ENCODE assay signal across 8 cellular contexts in genomic region chr3:77039606-77040553, GRCh38. TPM values are rescaled to one million over a fixed set of nuclear protein-coding genes. Genes with fewer than 3 reads are reported as not detected.
DNase-seq lines count a peak whose midpoint lies in the region; ATAC-seq, FAIRE-seq and TF ChIP-seq lines count a peak whose summit lies in the region.

ROBO2 (plus strand) TSS chr3:77040099; CDS start chr3:77040786, 687 bp downstream.

- H3K79me2 ChIP-seq in KMS-11 (ENCODE audit: insufficient read depth, low read depth) (no peaks in the 10 kb centered on the region), astrocyte (ENCODE audit: insufficient read depth, low read length) (no peaks in the 10 kb centered on the region)

- H3K27me3 Mint-ChIP-seq in astrocyte (ENCODE audit: low read depth, unreplicated experiment), result peaks cover 10% of the 10 kb centered on the region
- peaks cover 17% of the 10 kb centered on the region in 2 donors for H3K27me3 Mint-ChIP-seq in natural killer cell treated with Interleukin-12 subunit alpha and Interleukin-12 subunit beta and Interleukin-15 and Interleukin-18, amount 100 ng/mL, for 72 hours

- no peak within 1 kb of the TSS for H3K27ac Mint-ChIP-seq in astrocyte (ENCODE audit: unreplicated experiment)
- H3K27ac Mint-ChIP-seq in natural killer cell treated with Interleukin-12 subunit alpha and Interleukin-12 subunit beta and Interleukin-15 and Interleukin-18, amount 100 ng/mL, for 72 hours, result no peak within 1 kb of the TSS

- CTCF ChIA-PET in AG04450 (lab: Charles Lee), result interaction anchor here (0.6 to 4.4 kb wide), 6 partner anchors 217 to 1606 kb away, joined by 3 to 45 read pairs (median 4); no protein-coding TSS in a partner anchor

- ATAC-seq in natural killer cell treated with Interleukin-12 subunit alpha and Interleukin-12 subunit beta and Interleukin-15 and Interleukin-18, amount 100 ng/mL, for 72 hours, result no peak
- no peak for ATAC-seq in GM21723 (IDR thresholded peaks at IDR 0.05; ENCODE audit: unreplicated experiment)

- WGBS in small intestine, 3 donors, result 1 to 4% (median 2%) methylated on average over 41 to 65 of the region's 65 CpGs

- no peaks in the 10 kb centered on the region for H3K36me3 ChIP-seq in KMS-11 (ENCODE audit: insufficient read depth)
- no peaks in the 10 kb centered on the region for H3K36me3 ChIP-seq in astrocyte (ENCODE audit: insufficient read depth, low read length)
- no peaks in the 10 kb centered on the region for H3K36me3 ChIP-seq in iPS-18a (ENCODE audit: control insufficient read depth, low read depth, low read length)
- H3K36me3 ChIP-seq in small intestine (ENCODE audit: control insufficient read depth in 2 of 2, insufficient read depth in 2 of 2, low read length in 2 of 2), result no peaks in the 10 kb centered on the region

- H3K9me3 ChIP-seq in AG04450 (ENCODE audit: control insufficient read depth, insufficient read depth, low read length), result no peaks in the 10 kb centered on the region
- H3K9me3 ChIP-seq in astrocyte (ENCODE audit: insufficient read depth, low read depth, low read length), result no peaks in the 10 kb centered on the region
- H3K9me3 ChIP-seq in iPS-18a (ENCODE audit: control insufficient read depth, low read depth, low read length), result no peaks in the 10 kb centered on the region
- no peaks in the 10 kb centered on the region for H3K9me3 ChIP-seq in small intestine (ENCODE audit: control insufficient read depth, low read depth)

- peak within 1 kb of the TSS; percentile 64 for H3K4me3 ChIP-seq in AG04450 (ENCODE audit: low read depth, low read length)
- H3K4me3 ChIP-seq in KMS-11 (IDR thresholded peaks at IDR 0.05; ENCODE audit: insufficient read depth, low read depth, low read length), result peak within 1 kb of the TSS; percentile 75
- H3K4me3 ChIP-seq in astrocyte (ENCODE audit: insufficient read depth, low read depth, low read length), result peak within 1 kb of the TSS; percentile 64
- peak within 1 kb of the TSS; percentile 81 for H3K4me3 ChIP-seq in iPS-18a (ENCODE audit: low read length)
- H3K4me3 ChIP-seq in small intestine (ENCODE audit: low read depth in 1 of 2, low read length in 2 of 2), result peak within 1 kb of the TSS; percentile 23 to 42

- H3K9me3 Mint-ChIP-seq in astrocyte (ENCODE audit: unreplicated experiment), result no peaks in the 10 kb centered on the region
- peaks cover 10% of the 10 kb centered on the region for H3K9me3 Mint-ChIP-seq in natural killer cell treated with Interleukin-12 subunit alpha and Interleukin-12 subunit beta and Interleukin-15 and Interleukin-18, amount 100 ng/mL, for 72 hours

- peak within 1 kb of the TSS; percentile 87 for H3K4me3 Mint-ChIP-seq in astrocyte (ENCODE audit: unreplicated experiment)
- no peak within 1 kb of the TSS for H3K4me3 Mint-ChIP-seq in natural killer cell treated with Interleukin-12 subunit alpha and Interleukin-12 subunit beta and Interleukin-15 and Interleukin-18, amount 100 ng/mL, for 72 hours

- H3K27ac ChIP-seq in AG04450 (ENCODE audit: low read depth, low read length) (no peak within 1 kb of the TSS), KMS-11 (no peak within 1 kb of the TSS), astrocyte (ENCODE audit: low read depth, low read length) (no peak within 1 kb of the TSS), iPS-18a (ENCODE audit: low read length) (no peak within 1 kb of the TSS), small intestine (ENCODE audit: low read depth in 1 of 2, low read length in 1 of 2) (peak within 1 kb of the TSS in 1 of 2 donors; percentile 16)

- H3K4me1 Mint-ChIP-seq in astrocyte (ENCODE audit: low read depth, unreplicated experiment), result peaks cover 4% of the 10 kb centered on the region
- no peaks in the 10 kb centered on the region for H3K4me1 Mint-ChIP-seq in natural killer cell treated with Interleukin-12 subunit alpha and Interleukin-12 subunit beta and Interleukin-15 and Interleukin-18, amount 100 ng/mL, for 72 hours (ENCODE audit: low read depth in 2 of 2)

- no peak for TF ChIP-seq CTCF in AG04450 (IDR thresholded peaks at IDR 0.05; ENCODE audit: low read depth, low read length)
- TF ChIP-seq CTCF in KMS-11 (conservative IDR thresholded peaks at IDR 0.05; ENCODE audit: low read depth, low read length), result no peak
- no peak for TF ChIP-seq CTCF in astrocyte (IDR thresholded peaks at IDR 0.05; ENCODE audit: insufficient read depth, low read depth, low read length)

- H3K4me1 ChIP-seq in KMS-11 (ENCODE audit: low read depth, poor library complexity, severe bottlenecking) (no peaks in the 10 kb centered on the region), astrocyte (ENCODE audit: insufficient read depth, low read length) (peaks cover 8% of the 10 kb centered on the region), iPS-18a (ENCODE audit: control insufficient read depth, low read depth, low read length) (peaks cover 14% of the 10 kb centered on the region), small intestine (ENCODE audit: control insufficient read depth in 2 of 2, insufficient read depth in 1 of 2, low read depth in 1 of 2, low read length in 1 of 2) (peaks cover 0 to 2% of the 10 kb centered on the region in 2 donors)

- H4K20me1 ChIP-seq in KMS-11 (ENCODE audit: insufficient read depth) (no peaks in the 10 kb centered on the region), astrocyte (ENCODE audit: insufficient read depth, low read length) (no peaks in the 10 kb centered on the region)

- H3K4me2 ChIP-seq in KMS-11, result peak within 1 kb of the TSS; percentile 73
- H3K4me2 ChIP-seq in astrocyte (ENCODE audit: low read length), result peak within 1 kb of the TSS; percentile 94

- no peaks in the 10 kb centered on the region for H3K36me3 Mint-ChIP-seq in astrocyte (ENCODE audit: low read depth, unreplicated experiment)
- H3K36me3 Mint-ChIP-seq in natural killer cell treated with Interleukin-12 subunit alpha and Interleukin-12 subunit beta and Interleukin-15 and Interleukin-18, amount 100 ng/mL, for 72 hours, result peaks cover 15% of the 10 kb centered on the region

- peak within 1 kb of the TSS; percentile 80 for H2AFZ ChIP-seq in KMS-11 (ENCODE audit: low read depth)
- H2AFZ ChIP-seq in astrocyte (ENCODE audit: low read depth, low read length), result peak within 1 kb of the TSS; percentile 88

- FAIRE-seq in astrocyte (lab: Jason Lieb, UNC) (no peak), small intestine (lab: Jason Lieb, UNC) (no peak)

- DNase-seq in AG04450 (ENCODE audit: low read depth, low spot score) (no peak), astrocyte (ENCODE audit: low read depth) (peak; percentile 19), small intestine (peak; percentile 11), mesenteric fat pad (ENCODE audit: low spot score) (no peak)
- no peak for DNase-seq in natural killer cell treated with Interleukin-12 subunit alpha and Interleukin-12 subunit beta and Interleukin-15 and Interleukin-18, amount 100 ng/mL, for 72 hours (ENCODE audit: low spot score)

- POLR2A ChIA-PET in AG04450 (lab: Yijun Ruan, JAX), result no interaction called here

- H3K27me3 ChIP-seq in AG04450 (ENCODE audit: control insufficient read depth, insufficient read depth, low read length) (peaks cover 8% of the 10 kb centered on the region), KMS-11 (ENCODE audit: insufficient read depth, low read depth) (no peaks in the 10 kb centered on the region), astrocyte (ENCODE audit: insufficient read depth, low read length) (peaks cover 21% of the 10 kb centered on the region), iPS-18a (ENCODE audit: control insufficient read depth, insufficient read depth, low read length) (peaks cover 24% of the 10 kb centered on the region), small intestine (ENCODE audit: control insufficient read depth in 2 of 2, insufficient read depth in 2 of 2, low read length in 2 of 2) (peaks cover 0 to 5% of the 10 kb centered on the region in 2 donors)

- H3K9ac ChIP-seq in KMS-11 (no peak within 1 kb of the TSS), astrocyte (ENCODE audit: low read length) (peak within 1 kb of the TSS; percentile 69), iPS-18a (ENCODE audit: low read length) (peak within 1 kb of the TSS; percentile 57)

RNA-seq across cellular contexts. Expression of gene ROBO2, which starts in this region (rescaled TPM):
- polyA plus RNA-seq in AG04450 (2011; rRNA removed) (15.1 and 16.3 TPM in 2 replicates), small intestine (1 to 10 TPM in 1 of 3 donors, under 1 TPM in 1, not detected in 1; under 0.01 to 1.7 TPM)
- polyA minus RNA-seq in AG04450 (2011; rRNA and poly(A)+ RNA removed), result 26.9 and 28.0 TPM in 2 replicates
- total RNA-seq in astrocyte (1.4 and 1.5 TPM in 2 replicates), mesenteric fat pad (1.8 TPM)
- total RNA-seq in natural killer cell treated with Interleukin-12 subunit alpha and Interleukin-12 subunit beta and Interleukin-15 and Interleukin-18, amount 100 ng/mL, for 72 hours, result not detected

Comparison
In these comparisons a context has a peak if more than half of its experiments do, and no peak if none do; other contexts are left out.
1. DNase-seq: peak in astrocyte (single experiment) and small intestine (single experiment); none in AG04450 (single experiment), natural killer cell treated with Interleukin-12 subunit alpha and Interleukin-12 subunit beta and Interleukin-15 and Interleukin-18, amount 100 ng/mL, for 72 hours (single experiment) and mesenteric fat pad (single experiment).
2. Peak in every context shown above with its lines, with median percentiles within 50 percentile points of each other: H3K4me3 ChIP-seq.